In genomic region chr19:2888739-2889224, GRCh38 we compare ENCODE assay signal across 10 cellular contexts. TPM values are rescaled to one million over a fixed set of nuclear protein-coding genes. Genes with fewer than 3 reads are reported as not detected.
DNase-seq lines count a peak whose midpoint lies in the region; ATAC-seq, FAIRE-seq and TF ChIP-seq lines count a peak whose summit lies in the region.
"Had no signal": no experiment of that assay in that cellular context is flagged by ENCODE, and none has a peak within 500 bp of the region (broad histone marks: within the 10 kb centered on the region; RNA-seq: fewer than 3 reads in every experiment).

No MANE protein-coding gene starts in this region.

- FAIRE-seq in GM12892 (lab: Jason Lieb, UNC): no peak

- TF ChIP-seq POLR2A in GM12892 (IDR thresholded peaks at IDR 0.05; ENCODE audit: low read depth, low read length): no peak

- 0 out of 2 replicates have a peak, but pooled peaks cover 5% of the 10 kb centered on the region for H3K4me1 ChIP-seq in Caco-2
- no peaks in the 10 kb centered on the region for H3K4me1 ChIP-seq in psoas muscle
- H3K4me1 ChIP-seq: SJSA1 had no signal

- peak; percentile 90 to 94 for DNase-seq in Caco-2
- DNase-seq in RWPE1 (ENCODE audit: low spot score): peak; percentile 30
- peak; percentile 21 for DNase-seq in amniotic epithelial cell (ENCODE audit: low read depth)
- DNase-seq in psoas muscle: peak; percentile 58 to 67
- no peak for DNase-seq in GM12892 (ENCODE audit: insufficient read length)
- no peak for DNase-seq in kidney glomerular epithelial cell (lab: John Stamatoyannopoulos, UW)
- no peak for DNase-seq in SIG-M5 treated with dmso at 0.1 percent for 504 hours (lab: John Stamatoyannopoulos, UW; ENCODE audit: unreplicated experiment)
- no peak for DNase-seq in AG20443 (ENCODE audit: low spot score)

- H3K27ac ChIP-seq in RWPE1 (peak overlapping the region; percentile 73), psoas muscle (no peak overlapping the region)
- H3K27ac ChIP-seq: SJSA1 had no signal

- H3K27me3 ChIP-seq in Caco-2 (replicated peaks; ENCODE audit: control insufficient read depth, insufficient read depth, low read length) (no peaks in the 10 kb centered on the region), psoas muscle (ENCODE audit: insufficient read depth in 3 of 3, low read length in 2 of 3) (peaks cover 0 to 10% (median 0%) of the 10 kb centered on the region in 3 donors)
- H3K27me3 ChIP-seq: SJSA1 had no signal

- peak overlapping the region; percentile 59 for H3K27ac Mint-ChIP-seq in Caco-2 (ENCODE audit: unreplicated experiment)

- H3K4me3 Mint-ChIP-seq in Caco-2 (ENCODE audit: unreplicated experiment): peak overlapping the region; percentile 66

- peak overlapping the region; percentile 44 for H3K4me3 ChIP-seq in Caco-2 (ENCODE audit: low read depth, low read length)
- H3K4me3 ChIP-seq in psoas muscle: peak overlapping the region; percentile 30
- H3K4me3 ChIP-seq: SJSA1 had no signal

- H3K36me3 ChIP-seq in Caco-2 (ENCODE audit: control insufficient read depth, insufficient read depth, low read length) (no peaks in the 10 kb centered on the region), psoas muscle (ENCODE audit: insufficient read depth in 1 of 2, low read depth in 1 of 2) (no peaks in the 10 kb centered on the region)
- H3K36me3 ChIP-seq: SJSA1 had no signal

- TF ChIP-seq CTCF in Caco-2 (IDR thresholded peaks at IDR 0.05; ENCODE audit: insufficient read depth in 1 of 2, low read depth in 1 of 2, low read length in 1 of 2, severe bottlenecking in 1 of 2, unreplicated experiment in 1 of 2) (no peak), RWPE1 (conservative IDR thresholded peaks at IDR 0.05; ENCODE audit: low read depth) (no peak), psoas muscle (IDR thresholded peaks at IDR 0.05) (no peak)

- peaks cover 3% of the 10 kb centered on the region; the same call in 1 of the 2 replicates for H3K9me3 ChIP-seq in Caco-2
- H3K9me3 ChIP-seq in psoas muscle: no peaks in the 10 kb centered on the region
- H3K9me3 ChIP-seq: SJSA1 had no signal

- WGBS in psoas muscle, 3 donors: 48 to 61% (median 53%) methylated on average over 36 of the region's 36 CpGs

- no peaks in the 10 kb centered on the region for H3K27me3 Mint-ChIP-seq in Caco-2 (ENCODE audit: insufficient read depth, unreplicated experiment)

- no TSS peak for BruUV-seq in Caco-2 (replicated peaks; lab: Mats Ljungman, UMichigan)

- CTCF ChIA-PET in Caco-2 (lab: Charles Lee): interaction anchor here (0.5 to 2.3 kb wide), 5 partner anchors 12 to 240 kb away, joined by 3 to 23 read pairs (median 10); partner anchors contain the start of genes TLE6, ZNF555 and ZNF57
- CTCF ChIA-PET in RWPE1 (lab: Yijun Ruan, JAX): interaction anchor here (0.6 kb wide), 1 partner anchor 9 kb away, joined by 3 read pairs; no protein-coding TSS in a partner anchor

- POLR2A ChIA-PET in Caco-2 (lab: Charles Lee) (interaction anchor here (0.5 to 2.6 kb wide), 6 partner anchors 12 to 413 kb away, joined by 4 to 20 read pairs (median 9); partner anchors contain the start of genes GADD45B, TLE6 and ZNF57), RWPE1 (lab: Yijun Ruan, JAX; ENCODE audit: low non-redundant PET) (interaction anchor here (1.4 kb wide), 1 partner anchor 12 kb away, joined by 3 read pairs; the partner anchor contains the start of gene ZNF57)

- peaks cover 21% of the 10 kb centered on the region for H3K36me3 Mint-ChIP-seq in Caco-2 (ENCODE audit: insufficient read depth, unreplicated experiment)

- peaks cover 11% of the 10 kb centered on the region for H3K4me1 Mint-ChIP-seq in Caco-2 (ENCODE audit: low read depth, unreplicated experiment)

- ATAC-seq in psoas muscle: peak in 1 of 4 donors; percentile 49

- intact Hi-C loops in Caco-2 (cut with micrococcal nuclease; ENCODE audit: unreplicated experiment) (no loop called here), psoas muscle (cut with DNase I) (loop anchor here in 1 of 2 donors (5.0 kb wide), 1 partner anchor 274 kb away; no protein-coding TSS in a partner anchor)

- H3K9me3 Mint-ChIP-seq in Caco-2 (ENCODE audit: unreplicated experiment): no peaks in the 10 kb centered on the region

RNA-seq across cellular contexts. Expression of gene ZNF57, which starts 11.9 kb away (rescaled TPM):
- total RNA-seq in Caco-2 (2022) (5.8 and 7.6 TPM in 2 replicates), psoas muscle (1 to 10 TPM; 1.0 to 1.7 (median 1.3) TPM)
- polyA plus RNA-seq in psoas muscle: 1 to 10 TPM in 1 of 3 donors, under 1 TPM in 2; 0.65 to 1.9 (median 0.77) TPM
- polyA plus RNA-seq in GM12892 (2012; ENCODE audit: missing spikeins): 6.7 TPM

RNA-seq across cellular contexts. Expression of gene ZNF556, which starts 21.6 kb away (rescaled TPM):
- 0.57 and 0.93 TPM in 2 replicates for total RNA-seq in Caco-2 (2022)
- total RNA-seq in psoas muscle: 10 to 100 TPM in 2 of 4 donors, under 1 TPM in 2; 0.57 to 15.6 (median 5.8) TPM
- 1 to 10 TPM in 1 of 3 donors, under 1 TPM in 2; 0.24 to 7.7 (median 0.69) TPM for polyA plus RNA-seq in psoas muscle
- polyA plus RNA-seq in GM12892 (2012; ENCODE audit: missing spikeins): not detected
- total RNA-seq: subcutaneous adipose tissue had no signal

RNA-seq across cellular contexts. Expression of gene ZNF555, which starts 47.5 kb away (rescaled TPM):
- total RNA-seq in Caco-2 (2022): 4.7 and 6.2 TPM in 2 replicates
- 10 to 100 TPM in 2 of 4 donors, 1 to 10 TPM in 2; 2.9 to 16.0 (median 8.5) TPM for total RNA-seq in psoas muscle
- polyA plus RNA-seq in psoas muscle: 1 to 10 TPM; 1.7 to 2.4 (median 1.9) TPM
- polyA plus RNA-seq in GM12892 (2012; ENCODE audit: missing spikeins): 2.6 TPM

RNA-seq across cellular contexts. Expression of gene ZNF77, which starts 56.0 kb away (rescaled TPM):
- total RNA-seq in Caco-2 (2022) (6.3 and 6.6 TPM in 2 replicates), psoas muscle (1 to 10 TPM; 1.3 to 2.4 (median 1.3) TPM)
- 1 to 10 TPM in 2 of 3 donors, under 1 TPM in 1; 0.84 to 1.9 (median 1.6) TPM for polyA plus RNA-seq in psoas muscle
- 3.9 TPM for polyA plus RNA-seq in GM12892 (2012; ENCODE audit: missing spikeins)

Comparison
In these comparisons a context has a peak if more than half of its experiments do, and no peak if none do; other contexts are left out.
1. DNase-seq: peak in Caco-2 (2 of 2), RWPE1 (single experiment), amniotic epithelial cell (single experiment) and psoas muscle (2 of 2); none in GM12892 (single experiment), kidney glomerular epithelial cell (single experiment), SIG-M5 treated with dmso at 0.1 percent for 504 hours (single experiment) and AG20443 (single experiment).